In the genomic region with DNA sequence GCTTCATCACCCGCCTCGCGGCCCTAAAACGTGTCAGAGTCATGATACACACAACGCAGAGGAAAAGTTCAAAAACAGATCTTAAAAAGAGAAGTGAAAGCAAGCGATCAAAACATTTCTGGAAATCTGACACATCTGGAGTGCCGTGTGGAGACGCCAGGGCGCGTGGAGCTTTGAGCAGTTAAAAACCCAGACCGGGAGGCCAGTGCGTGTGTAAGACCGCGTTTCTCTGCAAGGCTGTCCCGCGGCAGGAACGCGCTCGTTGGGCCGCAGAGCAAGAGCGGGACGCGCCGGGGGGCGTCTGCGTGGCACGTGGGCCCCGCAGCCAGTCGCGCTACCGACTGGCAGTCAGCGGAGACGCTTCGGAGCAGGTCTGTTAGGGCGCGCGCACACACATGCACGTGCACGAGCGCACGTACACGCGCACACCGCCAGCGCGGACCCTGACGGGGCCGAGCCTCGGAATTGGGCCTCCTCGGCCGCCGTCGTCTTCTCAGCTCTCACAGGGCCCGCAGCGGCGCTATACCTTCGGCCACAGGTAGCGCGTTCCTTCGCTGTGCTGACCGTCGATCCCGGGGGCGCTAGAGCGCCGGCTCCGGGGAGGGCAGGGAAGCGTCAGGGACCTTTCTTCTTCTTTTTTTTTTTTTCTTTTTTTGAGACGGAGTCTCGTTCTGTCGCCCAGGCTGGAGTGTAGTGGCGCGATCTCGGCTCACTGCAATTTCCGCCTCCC, we compare ENCODE assay signal across 7 cellular contexts. TPM values are rescaled to one million over a fixed set of nuclear protein-coding genes. Genes with fewer than 3 reads are reported as not detected.
DNase-seq lines count a peak whose midpoint lies in the region; ATAC-seq and TF ChIP-seq lines count a peak whose summit lies in the region.

No MANE protein-coding gene starts in this region.

- peak overlapping the region; percentile 35 for H3K9ac ChIP-seq in smooth muscle cell (ENCODE audit: low read depth)

- no peaks in the 10 kb centered on the region for H4K20me1 ChIP-seq in smooth muscle cell (ENCODE audit: low read depth)

- TF ChIP-seq CTCF in WTC11 (IDR thresholded peaks at IDR 0.05) = 0 out of 2 replicates have a peak, but pooled peaks have one; percentile 17
- peak; percentile 55 for TF ChIP-seq CTCF in cardiac fibroblast (IDR thresholded peaks at IDR 0.05; ENCODE audit: low read depth, low read length)
- TF ChIP-seq CTCF in smooth muscle cell (IDR thresholded peaks at IDR 0.05; ENCODE audit: borderline replicate concordance, insufficient read depth, poor library complexity, severe bottlenecking) = peak; percentile 36

- no peaks in the 10 kb centered on the region for H3K9me3 ChIP-seq in smooth muscle cell (replicated peaks; ENCODE audit: low read depth)

- peak overlapping the region; percentile 96 for H3K4me2 ChIP-seq in smooth muscle cell

- H3K4me3 ChIP-seq in cardiac fibroblast (replicated peaks in 1 of 2; ENCODE audit: low read depth in 2 of 2, low read length in 2 of 2) (peak overlapping the region; percentile 58 to 61), smooth muscle cell (peak overlapping the region; percentile 65)

- peak; percentile 50 for DNase-seq in NCI-H2107 (lab: John Stamatoyannopoulos, UW)
- peak; percentile 93 for DNase-seq in WTC11 (ENCODE audit: low spot score)
- DNase-seq in cardiac fibroblast (ENCODE audit: low read depth in 2 of 2) = peak; percentile 93 to 96
- peak; percentile 89 for DNase-seq in iPS-NIHi7 (ENCODE audit: extremely low spot score)
- peak; percentile 26 for DNase-seq in smooth muscle cell (lab: John Stamatoyannopoulos, UW; ENCODE audit: unreplicated experiment)

- CTCF ChIA-PET in WTC11 (lab: Charles Lee) = interaction anchor here (0.6 to 3.2 kb wide), 27 partner anchors 9 to 1612 kb away, joined by 3 to 134 read pairs (median 4); a partner anchor contains a TSS

- no peaks in the 10 kb centered on the region for H3K27me3 ChIP-seq in smooth muscle cell (ENCODE audit: low read depth)

- H2AFZ ChIP-seq in smooth muscle cell (ENCODE audit: low read depth) = peak overlapping the region; percentile 100

- H3K36me3 ChIP-seq in smooth muscle cell (ENCODE audit: low read depth) = no peaks in the 10 kb centered on the region

- no peaks in the 10 kb centered on the region for H3K4me1 ChIP-seq in smooth muscle cell (ENCODE audit: low read depth)

- peaks cover 8% of the 10 kb centered on the region; the same call in 1 of the 2 replicates for H3K27me3 Mint-ChIP-seq in WTC11 (ENCODE audit: low read depth)

- H3K4me3 Mint-ChIP-seq in WTC11 = peak overlapping the region; percentile 87

- 3% methylated on average over 75 of the region's 75 CpGs for WGBS in smooth muscle cell (ENCODE audit: low lambda C conversion rate)

- H3K4me1 Mint-ChIP-seq in WTC11 = peaks cover 5% of the 10 kb centered on the region

- no peaks in the 10 kb centered on the region for H3K36me3 Mint-ChIP-seq in WTC11

- no peaks in the 10 kb centered on the region for H3K79me2 ChIP-seq in smooth muscle cell (ENCODE audit: low read depth)

- peak; percentile 84 for ATAC-seq in GM18511 (IDR thresholded peaks at IDR 0.05; ENCODE audit: unreplicated experiment)
- ATAC-seq in HG03039 (IDR thresholded peaks at IDR 0.05; ENCODE audit: unreplicated experiment) = peak; percentile 89
- peak; percentile 98 for ATAC-seq in WTC11

- H3K27ac ChIP-seq in smooth muscle cell (ENCODE audit: low read depth) = peak overlapping the region; percentile 54

- H3K27ac Mint-ChIP-seq in WTC11 = no peak overlapping the region

- no peaks in the 10 kb centered on the region for H3K9me3 Mint-ChIP-seq in WTC11

- POLR2A ChIA-PET in WTC11 (lab: Charles Lee) = interaction anchor here (0.7 kb wide), 1 partner anchor 290 kb away, joined by 3 read pairs; no protein-coding TSS in a partner anchor

- H3F3A ChIP-seq in smooth muscle cell (ENCODE audit: low read depth) = peaks cover 7% of the 10 kb centered on the region

TF ChIP-seq in WTC11, 78 proteins besides CTCF, POLR2A, EP300 and RAD21 (continues in another document):
- peak; percentile 71; the same call in 1 of the 2 replicates for TF ChIP-seq CREB1 (CRISPR knock-in tag; IDR thresholded peaks at IDR 0.05)
- TF ChIP-seq, protein P1, sequence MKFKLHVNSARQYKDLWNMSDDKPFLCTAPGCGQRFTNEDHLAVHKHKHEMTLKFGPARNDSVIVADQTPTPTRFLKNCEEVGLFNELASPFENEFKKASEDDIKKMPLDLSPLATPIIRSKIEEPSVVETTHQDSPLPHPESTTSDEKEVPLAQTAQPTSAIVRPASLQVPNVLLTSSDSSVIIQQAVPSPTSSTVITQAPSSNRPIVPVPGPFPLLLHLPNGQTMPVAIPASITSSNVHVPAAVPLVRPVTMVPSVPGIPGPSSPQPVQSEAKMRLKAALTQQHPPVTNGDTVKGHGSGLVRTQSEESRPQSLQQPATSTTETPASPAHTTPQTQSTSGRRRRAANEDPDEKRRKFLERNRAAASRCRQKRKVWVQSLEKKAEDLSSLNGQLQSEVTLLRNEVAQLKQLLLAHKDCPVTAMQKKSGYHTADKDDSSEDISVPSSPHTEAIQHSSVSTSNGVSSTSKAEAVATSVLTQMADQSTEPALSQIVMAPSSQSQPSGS (CRISPR knock-in tag; IDR thresholded peaks at IDR 0.05; ENCODE audit: borderline replicate concordance, low read depth) = no peak
- TF ChIP-seq, protein P2, sequence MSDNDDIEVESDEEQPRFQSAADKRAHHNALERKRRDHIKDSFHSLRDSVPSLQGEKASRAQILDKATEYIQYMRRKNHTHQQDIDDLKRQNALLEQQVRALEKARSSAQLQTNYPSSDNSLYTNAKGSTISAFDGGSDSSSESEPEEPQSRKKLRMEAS (CRISPR knock-in tag; IDR thresholded peaks at IDR 0.05) = peak; percentile 98
- peak; percentile 87 for TF ChIP-seq FOXK1 (CRISPR knock-in tag; IDR thresholded peaks at IDR 0.05)
- TF ChIP-seq HMGA2 (CRISPR knock-in tag; IDR thresholded peaks at IDR 0.05) = no peak
- TF ChIP-seq, protein P3, sequence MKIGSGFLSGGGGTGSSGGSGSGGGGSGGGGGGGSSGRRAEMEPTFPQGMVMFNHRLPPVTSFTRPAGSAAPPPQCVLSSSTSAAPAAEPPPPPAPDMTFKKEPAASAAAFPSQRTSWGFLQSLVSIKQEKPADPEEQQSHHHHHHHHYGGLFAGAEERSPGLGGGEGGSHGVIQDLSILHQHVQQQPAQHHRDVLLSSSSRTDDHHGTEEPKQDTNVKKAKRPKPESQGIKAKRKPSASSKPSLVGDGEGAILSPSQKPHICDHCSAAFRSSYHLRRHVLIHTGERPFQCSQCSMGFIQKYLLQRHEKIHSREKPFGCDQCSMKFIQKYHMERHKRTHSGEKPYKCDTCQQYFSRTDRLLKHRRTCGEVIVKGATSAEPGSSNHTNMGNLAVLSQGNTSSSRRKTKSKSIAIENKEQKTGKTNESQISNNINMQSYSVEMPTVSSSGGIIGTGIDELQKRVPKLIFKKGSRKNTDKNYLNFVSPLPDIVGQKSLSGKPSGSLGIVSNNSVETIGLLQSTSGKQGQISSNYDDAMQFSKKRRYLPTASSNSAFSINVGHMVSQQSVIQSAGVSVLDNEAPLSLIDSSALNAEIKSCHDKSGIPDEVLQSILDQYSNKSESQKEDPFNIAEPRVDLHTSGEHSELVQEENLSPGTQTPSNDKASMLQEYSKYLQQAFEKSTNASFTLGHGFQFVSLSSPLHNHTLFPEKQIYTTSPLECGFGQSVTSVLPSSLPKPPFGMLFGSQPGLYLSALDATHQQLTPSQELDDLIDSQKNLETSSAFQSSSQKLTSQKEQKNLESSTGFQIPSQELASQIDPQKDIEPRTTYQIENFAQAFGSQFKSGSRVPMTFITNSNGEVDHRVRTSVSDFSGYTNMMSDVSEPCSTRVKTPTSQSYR (CRISPR knock-in tag; IDR thresholded peaks at IDR 0.05) = peak; percentile 60
- TF ChIP-seq, protein P4, sequence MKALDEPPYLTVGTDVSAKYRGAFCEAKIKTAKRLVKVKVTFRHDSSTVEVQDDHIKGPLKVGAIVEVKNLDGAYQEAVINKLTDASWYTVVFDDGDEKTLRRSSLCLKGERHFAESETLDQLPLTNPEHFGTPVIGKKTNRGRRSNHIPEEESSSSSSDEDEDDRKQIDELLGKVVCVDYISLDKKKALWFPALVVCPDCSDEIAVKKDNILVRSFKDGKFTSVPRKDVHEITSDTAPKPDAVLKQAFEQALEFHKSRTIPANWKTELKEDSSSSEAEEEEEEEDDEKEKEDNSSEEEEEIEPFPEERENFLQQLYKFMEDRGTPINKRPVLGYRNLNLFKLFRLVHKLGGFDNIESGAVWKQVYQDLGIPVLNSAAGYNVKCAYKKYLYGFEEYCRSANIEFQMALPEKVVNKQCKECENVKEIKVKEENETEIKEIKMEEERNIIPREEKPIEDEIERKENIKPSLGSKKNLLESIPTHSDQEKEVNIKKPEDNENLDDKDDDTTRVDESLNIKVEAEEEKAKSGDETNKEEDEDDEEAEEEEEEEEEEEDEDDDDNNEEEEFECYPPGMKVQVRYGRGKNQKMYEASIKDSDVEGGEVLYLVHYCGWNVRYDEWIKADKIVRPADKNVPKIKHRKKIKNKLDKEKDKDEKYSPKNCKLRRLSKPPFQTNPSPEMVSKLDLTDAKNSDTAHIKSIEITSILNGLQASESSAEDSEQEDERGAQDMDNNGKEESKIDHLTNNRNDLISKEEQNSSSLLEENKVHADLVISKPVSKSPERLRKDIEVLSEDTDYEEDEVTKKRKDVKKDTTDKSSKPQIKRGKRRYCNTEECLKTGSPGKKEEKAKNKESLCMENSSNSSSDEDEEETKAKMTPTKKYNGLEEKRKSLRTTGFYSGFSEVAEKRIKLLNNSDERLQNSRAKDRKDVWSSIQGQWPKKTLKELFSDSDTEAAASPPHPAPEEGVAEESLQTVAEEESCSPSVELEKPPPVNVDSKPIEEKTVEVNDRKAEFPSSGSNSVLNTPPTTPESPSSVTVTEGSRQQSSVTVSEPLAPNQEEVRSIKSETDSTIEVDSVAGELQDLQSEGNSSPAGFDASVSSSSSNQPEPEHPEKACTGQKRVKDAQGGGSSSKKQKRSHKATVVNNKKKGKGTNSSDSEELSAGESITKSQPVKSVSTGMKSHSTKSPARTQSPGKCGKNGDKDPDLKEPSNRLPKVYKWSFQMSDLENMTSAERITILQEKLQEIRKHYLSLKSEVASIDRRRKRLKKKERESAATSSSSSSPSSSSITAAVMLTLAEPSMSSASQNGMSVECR (CRISPR knock-in tag; IDR thresholded peaks at IDR 0.05; ENCODE audit: borderline replicate concordance) = 0 out of 2 replicates have a peak, but pooled peaks have one; percentile 83

RNA-seq across cellular contexts. Expression of a gene that starts 35.8 kb away (rescaled TPM):
- total RNA-seq in WTC11 (2021) = 15.7 to 17.4 TPM (median 16.2 TPM) in 3 replicates
- total RNA-seq in smooth muscle cell = 47.3 and 55.5 TPM in 2 replicates
- 27.8 and 31.7 TPM in 2 replicates for polyA plus RNA-seq in smooth muscle cell

Comparison
In these comparisons a context has a peak if more than half of its experiments do, and no peak if none do; other contexts are left out.
1. Peak in every context shown above with its lines: DNase-seq, ATAC-seq, H3K4me3 ChIP-seq and H3K27ac ChIP-seq.
2. DNase-seq: peak in every context shown above with its lines; median percentile 94 in cardiac fibroblast; 93 in WTC11; 89 in iPS-NIHi7; 50 in NCI-H2107; 26 in smooth muscle cell.